1 cellular context compared by ENCODE assay signal in genomic region chr19:38786572-38787265, GRCh38.
TF ChIP-seq lines count a peak whose summit lies in the region.

No MANE protein-coding gene starts in this region.

TF ChIP-seq in HEK293, 187 proteins besides CTCF, POLR2A, EP300 and RAD21:
- TF ChIP-seq ZBTB48 (tag by site-specific recombination; IDR thresholded peaks at IDR 0.05) (peak; percentile 21; the same call in 1 of the 2 replicates), SALL2 (tag by site-specific recombination; IDR thresholded peaks at IDR 0.05; ENCODE audit: borderline replicate concordance) (no peak), ZBTB44 (tag by site-specific recombination; IDR thresholded peaks at IDR 0.05) (peak; percentile 74; the same call in 1 of the 2 replicates), ZSCAN30 (tag by site-specific recombination; IDR thresholded peaks at IDR 0.05) (0 out of 2 replicates have a peak, but pooled peaks have one; percentile 38), ZBTB17 (tag by site-specific recombination; IDR thresholded peaks at IDR 0.05) (peak; percentile 99), PRDM10 (tag by site-specific recombination; IDR thresholded peaks at IDR 0.05) (0 out of 2 replicates have a peak, but pooled peaks have one; percentile 16), SP7 (tag by site-specific recombination; IDR thresholded peaks at IDR 0.05) (peak; percentile 54; the same call in 1 of the 2 replicates), ZIC2 (tag by site-specific recombination; IDR thresholded peaks at IDR 0.05) (peak; percentile 21), ZNF311 (tag by site-specific recombination; IDR thresholded peaks at IDR 0.05; ENCODE audit: borderline replicate concordance) (no peak), BCL6B (tag by site-specific recombination; IDR thresholded peaks at IDR 0.05) (peak; percentile 38; the same call in 1 of the 2 replicates), ZNF2 (tag by site-specific recombination; IDR thresholded peaks at IDR 0.05) (0 out of 2 replicates have a peak, but pooled peaks have one; percentile 22), HIC1 (tag by site-specific recombination; IDR thresholded peaks at IDR 0.05) (peak; percentile 7; the same call in 1 of the 2 replicates), ZBTB10 (tag by site-specific recombination; IDR thresholded peaks at IDR 0.05) (0 out of 2 replicates have a peak, but pooled peaks have one; percentile 17), ZNF449 (tag by site-specific recombination; IDR thresholded peaks at IDR 0.05) (no peak), ELK4 (IDR thresholded peaks at IDR 0.05; ENCODE audit: borderline replicate concordance, low read depth, low read length) (no peak)
